ENCODE assay signal across 9 cellular contexts in the genomic region with DNA sequence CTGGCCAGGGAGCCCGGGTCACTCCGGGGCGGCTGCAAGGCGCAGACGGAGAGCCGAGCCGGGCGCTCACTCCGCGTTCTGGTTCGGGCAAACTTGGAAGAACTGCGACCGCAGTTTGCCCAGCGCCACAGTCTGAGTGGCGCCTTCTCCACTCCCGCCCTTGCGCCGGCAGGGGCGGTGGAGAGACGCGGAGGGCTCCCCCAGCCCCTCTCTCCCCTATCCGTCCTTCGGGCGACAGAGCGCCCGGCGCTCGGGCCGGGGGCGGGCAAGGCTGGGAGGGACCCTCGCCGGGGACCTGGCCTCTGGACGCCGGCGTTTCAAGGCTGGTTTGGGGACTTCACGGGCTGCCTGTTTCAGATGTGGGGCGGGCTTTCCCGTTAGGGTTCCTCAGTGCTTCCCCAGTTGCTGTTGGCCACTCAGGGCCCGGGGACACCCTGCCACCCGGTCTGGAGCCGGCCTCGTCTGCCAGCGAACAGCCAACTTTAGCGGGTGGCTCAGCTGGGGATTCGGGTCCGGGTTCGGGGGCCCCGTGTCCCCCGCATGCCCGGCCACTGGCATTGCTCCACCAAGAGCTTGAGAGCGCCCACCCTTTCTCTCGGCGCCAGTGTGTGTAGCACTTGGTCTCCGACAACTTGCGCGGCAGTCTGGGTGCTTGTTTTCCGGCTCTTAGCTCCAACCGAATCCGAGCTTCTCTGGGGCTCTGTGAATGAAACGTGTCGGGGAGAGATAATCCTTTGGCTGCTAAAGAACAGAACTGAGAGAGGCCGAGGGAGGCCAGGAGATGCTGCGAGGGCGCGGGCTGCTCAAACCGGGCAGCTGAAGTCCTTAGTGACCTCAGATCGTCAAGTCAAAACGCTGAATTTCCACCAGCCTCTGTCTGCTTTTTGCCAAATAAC. TPM values are rescaled to one million over a fixed set of nuclear protein-coding genes. Genes with fewer than 3 reads are reported as not detected.
DNase-seq lines count a peak whose midpoint lies in the region; ATAC-seq, FAIRE-seq and TF ChIP-seq lines count a peak whose summit lies in the region.
"Had no signal": no experiment of that assay in that cellular context is flagged by ENCODE, and none has a peak within 500 bp of the region (broad histone marks: within the 10 kb centered on the region; RNA-seq: fewer than 3 reads in every experiment).

No MANE protein-coding gene starts in this region.

- peaks cover 62% of the 10 kb centered on the region for H3K79me2 ChIP-seq in HepG2 (ENCODE audit: insufficient read depth, low read length)

- POLR2A ChIA-PET in HepG2 (lab: Yijun Ruan, JAX) = interaction anchor here (0.6 to 2.9 kb wide), 9 partner anchors 19 to 1075 kb away, joined by 3 to 31 read pairs (median 4); no protein-coding TSS in a partner anchor

- H3K9me3 ChIP-seq in HepG2 (ENCODE audit: low read length) (no peaks in the 10 kb centered on the region), thymus (ENCODE audit: control insufficient read depth) (no peaks in the 10 kb centered on the region)

- TF ChIP-seq POLR2A in HepG2 (IDR thresholded peaks at IDR 0.05; ENCODE audit: insufficient read depth in 1 of 2, low read depth in 2 of 2, low read length in 2 of 2) = peak; percentile 29 to 47; a peak in 3 of 4 replicates

- H3K27me3 Mint-ChIP-seq in activated T-cell treated with anti-CD3 and anti-CD28 coated beads, Interleukin-2, amount 50 U/mL, for 72 hours (ENCODE audit: low read depth) = peaks cover 54% of the 10 kb centered on the region

- peak overlapping the region; percentile 90 for H3K9ac ChIP-seq in HepG2 (ENCODE audit: insufficient read depth, low read depth, low read length)
- H3K9ac ChIP-seq: BLaER1 treated with 17β-estradiol and CSF1 and Interleukin-3, amounts not matched to agents 10 nM and 100 nM had no signal

- peak overlapping the region; percentile 76 for H3K4me2 ChIP-seq in HepG2 (ENCODE audit: low read depth, low read length)
- H3K4me2 ChIP-seq: BLaER1 treated with 17β-estradiol and CSF1 and Interleukin-3, amounts not matched to agents 10 nM and 100 nM had no signal

- DNase-seq in activated T-cell treated with anti-CD3 and anti-CD28 coated beads, Interleukin-2, amount 50 U/mL, for 72 hours = no peak
- DNase-seq in activated T-cell treated with anti-CD3 and anti-CD28 coated beads for 4 hours = no peak
- peak; percentile 94 to 95 for DNase-seq in NCI-H526 (lab: John Stamatoyannopoulos, UW)
- peak; percentile 85 for DNase-seq in coronary artery (ENCODE audit: low spot score)
- peak; percentile 80 for DNase-seq in HepG2 (ENCODE audit: low spot score)
- DNase-seq in activated effector memory CD4-positive, alpha-beta T cell treated with anti-CD3 and anti-CD28 coated beads, Interleukin-2, amount 50 U/mL, for 16 hours = no peak

- H3K27me3 ChIP-seq in HepG2 (ENCODE audit: control insufficient read depth in 1 of 2, insufficient read depth in 2 of 2, low read length in 2 of 2) (no peaks in the 10 kb centered on the region; a peak in 1 of 5 replicates), thymus (ENCODE audit: control insufficient read depth, insufficient read depth) (peaks cover 13% of the 10 kb centered on the region)
- H3K27me3 ChIP-seq: BLaER1 treated with 17β-estradiol and CSF1 and Interleukin-3, amounts not matched to agents 10 nM and 100 nM had no signal

- no peak overlapping the region for H3K27ac Mint-ChIP-seq in activated T-cell treated with anti-CD3 and anti-CD28 coated beads, Interleukin-2, amount 50 U/mL, for 72 hours

- peak overlapping the region; percentile 31 for H2AFZ ChIP-seq in HepG2 (ENCODE audit: low read length)

- H3K9me3 Mint-ChIP-seq in activated T-cell treated with anti-CD3 and anti-CD28 coated beads, Interleukin-2, amount 50 U/mL, for 72 hours = peaks cover 3 to 6% of the 10 kb centered on the region in 2 donors

- no TSS peak for BruUV-seq in HepG2 (replicated peaks; lab: Mats Ljungman, UMichigan)

- H3K36me3 ChIP-seq in HepG2 (replicated peaks in 1 of 2; ENCODE audit: control insufficient read depth in 1 of 2, insufficient read depth in 2 of 2, low read length in 2 of 2) (no peaks in the 10 kb centered on the region), thymus (ENCODE audit: control insufficient read depth, insufficient read depth) (no peaks in the 10 kb centered on the region)
- H3K36me3 ChIP-seq: BLaER1 treated with 17β-estradiol and CSF1 and Interleukin-3, amounts not matched to agents 10 nM and 100 nM had no signal

- in situ Hi-C loops in HepG2 (cut with HindIII; ENCODE audit: extremely low pct_ligation_motif_present, low pct_unique_long_range_greater_than_20kb) = loop anchor here (25.0 kb wide), 3 partner anchors 534 to 1109 kb away; no protein-coding TSS in a partner anchor

- H3K27ac ChIP-seq in coronary artery (peak overlapping the region; percentile 50 to 96), HepG2 (ENCODE audit: extremely low read length, insufficient read depth, low read length) (peak overlapping the region; percentile 85), thymus (ENCODE audit: low read depth) (peak overlapping the region; percentile 54)
- H3K27ac ChIP-seq: BLaER1 treated with 17β-estradiol and CSF1 and Interleukin-3, amounts not matched to agents 10 nM and 100 nM had no signal

- TF ChIP-seq RAD21 in HepG2 (CRISPR knock-in tag; IDR thresholded peaks at IDR 0.05) = peak; percentile 42

- H3K4me3 Mint-ChIP-seq in activated T-cell treated with anti-CD3 and anti-CD28 coated beads, Interleukin-2, amount 50 U/mL, for 72 hours = peak overlapping the region; percentile 37 to 41

- TF ChIP-seq CTCF in coronary artery (IDR thresholded peaks at IDR 0.05) (peak; percentile 25), HepG2 (CRISPR knock-in tag; IDR thresholded peaks at IDR 0.05) (peak; percentile 62)

- ATAC-seq in activated T-cell treated with anti-CD3 and anti-CD28 coated beads, Interleukin-2, amount 50 U/mL, for 72 hours (replicated peaks in 1 of 2) = peak in 1 of 2 donors; percentile 13
- ATAC-seq in HepG2 = peak; percentile 88
- no peak for ATAC-seq in GM21526 (IDR thresholded peaks at IDR 0.05; ENCODE audit: low FRiP score, unreplicated experiment)

- H3K36me3 Mint-ChIP-seq in activated T-cell treated with anti-CD3 and anti-CD28 coated beads, Interleukin-2, amount 50 U/mL, for 72 hours (ENCODE audit: insufficient read depth in 2 of 2) = peaks cover 3 to 10% of the 10 kb centered on the region in 2 donors

- H3K4me3 ChIP-seq in coronary artery = peak overlapping the region; percentile 80
- H3K4me3 ChIP-seq in HepG2 (replicated peaks in 1 of 3; ENCODE audit: insufficient read depth in 1 of 3, low read depth in 2 of 3, low read length in 3 of 3) = peak overlapping the region; percentile 90 to 98 (median 94)
- H3K4me3 ChIP-seq in thymus (ENCODE audit: low read length) = peak overlapping the region; percentile 27
- H3K4me3 ChIP-seq: BLaER1 treated with 17β-estradiol and CSF1 and Interleukin-3, amounts not matched to agents 10 nM and 100 nM had no signal

- WGBS in HepG2 (ENCODE audit: low lambda C conversion rate) = 2% methylated on average over 10 of the region's 68 CpGs
- WGBS in thymus = 2% methylated on average over 68 of the region's 68 CpGs

- CTCF ChIA-PET in HepG2 (lab: Yijun Ruan, JAX; ENCODE audit: low intra/inter-chr PET ratio, low total read pairs) = interaction anchor here (1.2 kb wide), 1 partner anchor 1135 kb away, joined by 3 read pairs; no protein-coding TSS in a partner anchor

- intact Hi-C loops in HepG2 (cut with micrococcal nuclease; ENCODE audit: unreplicated experiment) = loop anchor here (5.0 to 10.0 kb wide), 4 partner anchors 56 to 964 kb away; no protein-coding TSS in a partner anchor

- peaks cover 69% of the 10 kb centered on the region for H3K4me1 ChIP-seq in HepG2 (ENCODE audit: insufficient read depth, low read length)
- H3K4me1 ChIP-seq in thymus (ENCODE audit: control insufficient read depth, insufficient read depth, low read length) = no peaks in the 10 kb centered on the region
- H3K4me1 ChIP-seq: BLaER1 treated with 17β-estradiol and CSF1 and Interleukin-3, amounts not matched to agents 10 nM and 100 nM had no signal

- TF ChIP-seq EP300 in HepG2 (IDR thresholded peaks at IDR 0.05; ENCODE audit: low read depth in 2 of 2, low read length in 2 of 2) = peak in 1 of 2 experiments; percentile 38; a peak in 1 of 4 replicates
- TF ChIP-seq EP300 in HepG2 (CRISPR knock-in tag; IDR thresholded peaks at IDR 0.05; ENCODE audit: borderline replicate concordance) = no peak

- no peaks in the 10 kb centered on the region for H4K20me1 ChIP-seq in HepG2 (ENCODE audit: insufficient read depth, low read length)
- H4K20me1 ChIP-seq: BLaER1 treated with 17β-estradiol and CSF1 and Interleukin-3, amounts not matched to agents 10 nM and 100 nM had no signal

- FAIRE-seq in HepG2 (lab: Jason Lieb, UNC) = no peak

- H3K4me1 Mint-ChIP-seq in activated T-cell treated with anti-CD3 and anti-CD28 coated beads, Interleukin-2, amount 50 U/mL, for 72 hours (ENCODE audit: low read depth) = peaks cover 4% of the 10 kb centered on the region

TF ChIP-seq in HepG2, 621 proteins besides CTCF, POLR2A, EP300 and RAD21 (continues in another document):
- 0 out of 2 replicates have a peak, but pooled peaks have one; percentile 3 for TF ChIP-seq CREM (IDR thresholded peaks at IDR 0.05)
- no peak for TF ChIP-seq CREM (CRISPR knock-in tag; IDR thresholded peaks at IDR 0.05)

RNA-seq across cellular contexts. Expression of a gene that starts 1.5 kb away (rescaled TPM):
- not detected for total RNA-seq in activated T-cell treated with anti-CD3 and anti-CD28 coated beads, Interleukin-2, amount 50 U/mL, for 72 hours
- 27.5 and 33.9 TPM in 2 replicates for total RNA-seq in HepG2 (2016; rRNA removed; fragmentation: Illumina TruSeq; extraction: Trizol)
- total RNA-seq in HepG2 (2016; cell fraction: cytosol; rRNA removed; fragmentation: Illumina TruSeq; extraction: Trizol; ENCODE audit: low read depth) = 1.9 and 2.6 TPM in 2 replicates
- 27.2 and 30.7 TPM in 2 replicates for total RNA-seq in HepG2 (2016; cell fraction: insoluble cytoplasmic fraction; rRNA removed; fragmentation: Illumina TruSeq; extraction: Trizol)
- total RNA-seq in HepG2 (2016; cell fraction: membrane; rRNA removed; fragmentation: Illumina TruSeq; extraction: Trizol) = 7.7 and 8.3 TPM in 2 replicates
- 51.7 and 53.0 TPM in 2 replicates for total RNA-seq in HepG2 (2016; cell fraction: nucleus; rRNA removed; fragmentation: Illumina TruSeq; extraction: Trizol)
- polyA plus RNA-seq in HepG2 (2011; rRNA removed) (21.5 and 24.5 TPM in 2 replicates), thymus (1.1 TPM)
- 21.3 and 23.6 TPM in 2 replicates for polyA plus RNA-seq in HepG2 (2011; cell fraction: cytosol; rRNA removed)
- 7.3 and 7.7 TPM in 2 replicates for polyA plus RNA-seq in HepG2 (2011; cell fraction: nucleus; rRNA removed)
- 11.9 and 20.2 TPM in 2 replicates for polyA plus RNA-seq in HepG2 (2012)
- 1.4 and 1.8 TPM in 2 replicates for polyA plus RNA-seq in HepG2 (2016; cell fraction: cytosol; fragmentation: Illumina TruSeq; extraction: Trizol; ENCODE audit: low read depth)
- polyA plus RNA-seq in HepG2 (2016; cell fraction: insoluble cytoplasmic fraction; fragmentation: Illumina TruSeq; extraction: Trizol; ENCODE audit: low read depth) = 16.0 and 18.2 TPM in 2 replicates
- 3.6 and 3.9 TPM in 2 replicates for polyA plus RNA-seq in HepG2 (2016; cell fraction: membrane; fragmentation: Illumina TruSeq; extraction: Trizol; ENCODE audit: low read depth)
- 24.9 and 25.5 TPM in 2 replicates for polyA plus RNA-seq in HepG2 (2016; cell fraction: nucleus; fragmentation: Illumina TruSeq; extraction: Trizol; ENCODE audit: insufficient read depth, low read depth)
- 0.07 and 66.7 TPM in 2 replicates for polyA minus RNA-seq in HepG2 (2011; rRNA and poly(A)+ RNA removed; ENCODE audit: low replicate concordance)
- 71.6 and 82.5 TPM in 2 replicates for polyA minus RNA-seq in HepG2 (2011; cell fraction: cytosol; rRNA and poly(A)+ RNA removed)
- 52.8 and 56.1 TPM in 2 replicates for polyA minus RNA-seq in HepG2 (2011; cell fraction: nucleus; rRNA and poly(A)+ RNA removed)

Comparison
In these comparisons a context has a peak if more than half of its experiments do, and no peak if none do; other contexts are left out.
1. DNase-seq: peak in NCI-H526 (2 of 2), coronary artery (single experiment) and HepG2 (single experiment); none in activated T-cell treated with anti-CD3 and anti-CD28 coated beads, Interleukin-2, amount 50 U/mL, for 72 hours (0 of 2), activated T-cell treated with anti-CD3 and anti-CD28 coated beads for 4 hours (single experiment) and activated effector memory CD4-positive, alpha-beta T cell treated with anti-CD3 and anti-CD28 coated beads, Interleukin-2, amount 50 U/mL, for 16 hours (single experiment).
2. H3K4me3 ChIP-seq: peak in every context shown above with its lines; median percentile 94 in HepG2; 80 in coronary artery; 27 in thymus.
3. Peak in every context shown above with its lines, with median percentiles within 50 percentile points of each other: H3K27ac ChIP-seq.